Comparison of ENCODE assay signal across 14 cellular contexts in the genomic region with DNA sequence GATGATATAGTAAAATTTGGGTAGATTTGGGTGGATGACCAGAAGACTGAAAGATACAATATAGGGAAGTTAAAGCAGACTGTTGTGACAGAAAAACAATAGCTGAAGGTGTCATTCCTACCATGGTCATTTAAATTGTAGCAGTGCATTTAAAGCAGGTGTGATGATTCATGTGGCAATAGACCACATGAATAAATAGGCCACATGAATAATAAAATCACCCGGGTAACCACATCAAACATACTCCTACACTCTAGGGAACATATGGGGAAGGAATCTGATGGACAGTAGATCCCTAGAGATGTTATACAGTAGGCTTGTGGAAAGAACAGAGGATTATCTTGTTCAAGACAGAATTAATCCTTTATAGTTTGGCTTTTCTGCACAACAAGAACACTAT.
"Had no signal": no experiment of that assay in that cellular context is flagged by ENCODE, and none has a peak within 500 bp of the region (broad histone marks: within the 10 kb centered on the region; RNA-seq: fewer than 3 reads in every experiment).

No MANE protein-coding gene starts in this region.

- H3K4me3 ChIP-seq: colonic mucosa, esophagus squamous epithelium, pancreas, thoracic aorta, upper lobe of right lung had no signal

- H3K9me3 ChIP-seq: colonic mucosa, esophagus squamous epithelium, pancreas, thoracic aorta, upper lobe of right lung had no signal

- H3K36me3 ChIP-seq: colonic mucosa, esophagus squamous epithelium, pancreas, thoracic aorta, upper lobe of right lung had no signal

- H3K27ac ChIP-seq: colonic mucosa, esophagus squamous epithelium, pancreas, thoracic aorta, upper lobe of right lung had no signal

- DNase-seq: activated CD4-positive, alpha-beta memory T cell treated with anti-CD3 and anti-CD28 coated beads, Interleukin-2, amount 10 ng/mL, durations not matched to agents 7 days and 5 days; activated CD4-positive, alpha-beta T cell treated with anti-CD3 and anti-CD28 coated beads for 36 hours; activated naive CD4-positive, alpha-beta T cell treated with anti-CD3 and anti-CD28 coated beads, Interleukin-2, amount 10 ng/mL, durations not matched to agents 7 days and 5 days; activated T-cell treated with anti-CD3 and anti-CD28 coated beads, Interleukin-2, amount 50 U/mL, for 24 hours; caudate nucleus; colonic mucosa; esophagus squamous epithelium; hypothalamus; mesenchymal stem cell; naive thymus-derived CD8-positive, alpha-beta T cell; pancreas; upper lobe of right lung had no signal

- H3K4me1 ChIP-seq: colonic mucosa, esophagus squamous epithelium, pancreas, upper lobe of right lung had no signal

- ATAC-seq: activated CD4-positive, alpha-beta T cell treated with anti-CD3 and anti-CD28 coated beads for 36 hours; naive thymus-derived CD8-positive, alpha-beta T cell; pancreas; stimulated activated effector memory CD8-positive, alpha-beta T cell treated with anti-CD3 and anti-CD28 coated beads, Interleukin-12 subunit alpha, Interleukin-12 subunit beta, amount 100 ng/mL, for 72 hours; upper lobe of right lung had no signal

- H3K27me3 ChIP-seq: colonic mucosa, esophagus squamous epithelium, pancreas, upper lobe of right lung had no signal
